Comparison of ENCODE assay signal across 20 cellular contexts in the genomic region with DNA sequence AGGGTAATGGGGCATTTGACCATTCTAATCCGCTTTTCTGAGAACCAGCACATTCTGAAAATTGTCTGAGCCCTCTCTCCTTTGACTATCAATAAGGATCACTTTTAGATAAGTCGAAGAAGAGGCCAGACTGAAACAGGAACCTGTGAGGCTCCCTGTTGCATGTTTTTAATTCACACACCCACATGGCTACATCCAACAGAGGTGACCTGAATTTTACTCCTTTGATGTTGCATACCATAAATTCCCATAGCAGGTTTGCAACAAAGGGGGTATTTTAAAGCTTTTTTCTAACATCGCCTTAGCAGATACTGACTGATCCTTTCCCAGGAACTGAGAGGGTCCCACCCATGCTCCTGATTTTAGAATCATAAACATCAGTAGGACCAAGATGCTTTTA.
DNase-seq lines count a peak whose midpoint lies in the region; ATAC-seq and TF ChIP-seq lines count a peak whose summit lies in the region.
"Had no signal": no experiment of that assay in that cellular context is flagged by ENCODE, and none has a peak within 500 bp of the region (broad histone marks: within the 10 kb centered on the region; RNA-seq: fewer than 3 reads in every experiment).

No MANE protein-coding gene starts in this region.

- H3K4me1 Mint-ChIP-seq in nephron, result peaks cover 47% of the 10 kb centered on the region
- H3K4me1 Mint-ChIP-seq: activated naive CD4-positive, alpha-beta T cell treated with anti-CD3 and anti-CD28 coated beads, Interleukin-2, amount 50 U/mL, for 24 hours; B cell had no signal

- intact Hi-C loops in Right ventricle myocardium superior (cut with DNase I), result no loop called here
- intact Hi-C loops in colonic mucosa (cut with DNase I), result no loop called here

- in situ Hi-C loops in brain microvascular endothelial cell (cut with HindIII; ENCODE audit: low pct_ligation_motif_present, low sequenced_read_pairs), result no loop called here

- H3K36me3 ChIP-seq in cardiac muscle cell (no peaks in the 10 kb centered on the region), brain microvascular endothelial cell (replicated peaks) (no peaks in the 10 kb centered on the region), colonic mucosa (no peaks in the 10 kb centered on the region)
- H3K36me3 ChIP-seq: esophagus squamous epithelium, gastroesophageal sphincter, SJSA1 had no signal

- H3K9me3 Mint-ChIP-seq in nephron, result no peaks in the 10 kb centered on the region
- H3K9me3 Mint-ChIP-seq: activated naive CD4-positive, alpha-beta T cell treated with anti-CD3 and anti-CD28 coated beads, Interleukin-2, amount 50 U/mL, for 24 hours; HFFc6 had no signal

- no peaks in the 10 kb centered on the region for H3K27me3 ChIP-seq in cardiac muscle cell
- H3K27me3 ChIP-seq in brain microvascular endothelial cell (replicated peaks), result no peaks in the 10 kb centered on the region
- no peaks in the 10 kb centered on the region for H3K27me3 ChIP-seq in colonic mucosa
- H3K27me3 ChIP-seq: esophagus squamous epithelium, gastroesophageal sphincter, SJSA1 had no signal

- H3K4me3 Mint-ChIP-seq in nephron, result peak overlapping the region in 2 of 3 experiments; percentile 70 to 86
- H3K4me3 Mint-ChIP-seq: activated naive CD4-positive, alpha-beta T cell treated with anti-CD3 and anti-CD28 coated beads, Interleukin-2, amount 50 U/mL, for 24 hours; B cell; HFFc6; T-helper 17 cell had no signal

- H3K36me3 Mint-ChIP-seq in nephron (ENCODE audit: low read depth), result no peaks in the 10 kb centered on the region
- H3K36me3 Mint-ChIP-seq: activated naive CD4-positive, alpha-beta T cell treated with anti-CD3 and anti-CD28 coated beads, Interleukin-2, amount 50 U/mL, for 24 hours had no signal

- no peak overlapping the region for H3K4me3 ChIP-seq in cardiac muscle cell
- no peak overlapping the region for H3K4me3 ChIP-seq in brain microvascular endothelial cell (ENCODE audit: low read depth, low read length)
- H3K4me3 ChIP-seq in colonic mucosa, result no peak overlapping the region
- H3K4me3 ChIP-seq: esophagus squamous epithelium, gastroesophageal sphincter, SJSA1 had no signal

- H3K9ac ChIP-seq in colonic mucosa (ENCODE audit: low read depth in 2 of 2, low read length in 2 of 2), result no peak overlapping the region

- H3K9me3 ChIP-seq in cardiac muscle cell (ENCODE audit: low read depth), result no peaks in the 10 kb centered on the region
- no peaks in the 10 kb centered on the region for H3K9me3 ChIP-seq in colonic mucosa
- H3K9me3 ChIP-seq: esophagus squamous epithelium, gastroesophageal sphincter, SJSA1 had no signal

- no peak for TF ChIP-seq CTCF in cardiac muscle cell (IDR thresholded peaks at IDR 0.05; ENCODE audit: low read depth, low read length)
- TF ChIP-seq CTCF in brain microvascular endothelial cell (IDR thresholded peaks at IDR 0.05; ENCODE audit: low read depth, low read length, missing control alignments), result no peak
- TF ChIP-seq CTCF in nephron (IDR thresholded peaks at IDR 0.05; ENCODE audit: unreplicated experiment in 3 of 3), result no peak
- no peak for TF ChIP-seq CTCF in colonic mucosa (IDR thresholded peaks at IDR 0.05)

- peak overlapping the region; percentile 85 to 96 (median 96) for H3K27ac Mint-ChIP-seq in nephron
- H3K27ac Mint-ChIP-seq: activated naive CD4-positive, alpha-beta T cell treated with anti-CD3 and anti-CD28 coated beads, Interleukin-2, amount 50 U/mL, for 24 hours; B cell; HFFc6; T-helper 17 cell had no signal

- ATAC-seq in Right ventricle myocardium superior (ENCODE audit: poor library complexity), result no peak
- ATAC-seq: Panc1, T-helper 17 cell had no signal

- H3K27me3 Mint-ChIP-seq in nephron (ENCODE audit: low read depth), result no peaks in the 10 kb centered on the region
- H3K27me3 Mint-ChIP-seq: activated naive CD4-positive, alpha-beta T cell treated with anti-CD3 and anti-CD28 coated beads, Interleukin-2, amount 50 U/mL, for 24 hours; B cell had no signal

- H3K27ac ChIP-seq in cardiac muscle cell (peak overlapping the region; percentile 76), brain microvascular endothelial cell (peak overlapping the region; percentile 53), colonic mucosa (no peak overlapping the region)
- H3K27ac ChIP-seq: SJSA1 had no signal

- peaks cover 38% of the 10 kb centered on the region for H3K4me1 ChIP-seq in cardiac muscle cell (ENCODE audit: low read depth)
- no peaks in the 10 kb centered on the region for H3K4me1 ChIP-seq in colonic mucosa
- H3K4me1 ChIP-seq: esophagus squamous epithelium, gastroesophageal sphincter, SJSA1 had no signal

- no peak for DNase-seq in cardiac muscle cell (ENCODE audit: low read depth in 1 of 2, low spot score in 1 of 2)
- DNase-seq in Right ventricle myocardium superior, result no peak
- no peak for DNase-seq in brain microvascular endothelial cell
- no peak for DNase-seq in NCI-H1694 (lab: John Stamatoyannopoulos, UW)
- DNase-seq in NCI-H2107 (lab: John Stamatoyannopoulos, UW), result no peak
- DNase-seq in colonic mucosa, result no peak
- no peak for DNase-seq in D341Med (ENCODE audit: low spot score)
- DNase-seq: aorta, COR-L47, esophagus squamous epithelium, HFFc6, mammary epithelial cell, NCI-H510A treated with DMSO at 0.1 percent for 48 hours, T-helper 17 cell had no signal
